Comparison of ENCODE assay signal across 12 cellular contexts in the genomic region with DNA sequence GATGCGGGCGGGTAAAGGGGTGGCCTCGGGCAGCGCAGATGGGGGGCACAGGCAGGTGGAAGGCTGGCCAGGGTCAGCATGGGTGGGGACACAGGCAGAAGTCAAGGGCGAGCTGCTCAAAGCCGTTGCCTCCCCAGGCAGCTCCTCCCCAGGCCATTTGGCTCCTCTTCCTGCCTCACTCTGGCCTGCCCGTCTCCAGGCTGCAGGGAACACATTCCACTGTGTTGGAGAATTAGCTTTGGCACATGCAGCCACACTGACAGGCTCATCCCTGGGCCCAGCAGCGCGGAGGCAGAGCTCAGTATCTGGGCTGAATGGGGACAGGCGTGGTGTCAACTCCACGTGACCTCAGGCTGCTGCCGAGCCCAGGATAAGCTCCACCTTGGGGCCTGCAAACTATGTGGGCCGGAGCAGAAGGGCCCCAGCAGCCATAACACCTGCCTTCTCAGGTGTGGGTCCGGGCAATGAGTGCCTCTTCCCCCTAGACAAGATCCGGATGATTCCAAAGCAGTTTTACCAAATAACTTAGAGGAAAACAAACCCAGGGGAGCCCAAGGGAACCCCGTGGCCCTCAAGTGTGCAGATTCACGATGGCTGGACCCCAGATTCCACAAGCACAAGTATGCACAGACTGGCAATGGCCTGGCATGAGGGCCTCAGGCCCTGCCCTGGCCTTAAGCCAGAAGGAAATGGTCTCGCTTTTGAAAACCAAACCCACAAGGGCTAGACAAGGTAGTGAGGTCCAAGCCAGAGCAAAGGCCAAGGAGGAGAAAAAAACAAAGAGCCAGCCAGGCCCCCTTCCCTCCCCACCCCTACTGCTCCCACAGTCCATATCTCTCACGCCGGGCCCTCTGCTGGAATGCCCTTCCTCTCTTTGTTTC. TPM values are rescaled to one million over a fixed set of nuclear protein-coding genes. Genes with fewer than 3 reads are reported as not detected.
DNase-seq lines count a peak whose midpoint lies in the region; ATAC-seq and TF ChIP-seq lines count a peak whose summit lies in the region.
"Had no signal": no experiment of that assay in that cellular context is flagged by ENCODE, and none has a peak within 500 bp of the region (broad histone marks: within the 10 kb centered on the region; RNA-seq: fewer than 3 reads in every experiment).

No MANE protein-coding gene starts in this region.

- H3K4me3 ChIP-seq in adrenal gland = no peak overlapping the region
- no peak overlapping the region for H3K4me3 ChIP-seq in trophoblast cell (ENCODE audit: low read depth, low read length)
- H3K4me3 ChIP-seq: GM12878 had no signal

- DNase-seq in AG20443 (ENCODE audit: low spot score) (peak; percentile 86), adrenal gland (peak; percentile 67 to 95 (median 91)), iPS-NIHi7 (ENCODE audit: extremely low spot score) (peak; percentile 36), trophoblast cell (peak; percentile 37 to 49), NCI-H2171 (lab: John Stamatoyannopoulos, UW) (no peak), NCI-H2227 (lab: John Stamatoyannopoulos, UW; ENCODE audit: unreplicated experiment) (no peak), occipital lobe (lab: John Stamatoyannopoulos, UW) (no peak)
- DNase-seq: activated naive CD4-positive, alpha-beta T cell treated with Interleukin-2 at 50 U/mL for 16 hours; BE2C; NCI-H446 treated with DMSO at 0.1 percent for 48 hours had no signal

- no peak overlapping the region for H3K4me2 ChIP-seq in trophoblast cell (ENCODE audit: low read length)

- no peak overlapping the region for H4K8ac ChIP-seq in trophoblast cell (ENCODE audit: low read depth, low read length)

- H3K4me1 ChIP-seq in adrenal gland (replicated peaks in 1 of 2) (peaks cover 24 to 69% of the 10 kb centered on the region in 2 donors), trophoblast cell (ENCODE audit: control insufficient read depth in 1 of 2, insufficient read depth in 2 of 2, low read length in 2 of 2) (peaks cover 41 to 51% of the 10 kb centered on the region in 2 experiments)
- H3K4me1 ChIP-seq: BE2C had no signal

- H3K36me3 ChIP-seq in adrenal gland (replicated peaks in 1 of 2) (peaks cover 0 to 15% of the 10 kb centered on the region in 2 donors), trophoblast cell (ENCODE audit: control insufficient read depth in 1 of 2, insufficient read depth in 2 of 2, low read length in 2 of 2) (peaks cover 41 to 49% of the 10 kb centered on the region in 2 experiments)
- H3K36me3 ChIP-seq: BE2C had no signal

- no peak overlapping the region for H2AK5ac ChIP-seq in trophoblast cell (ENCODE audit: low read length)

- H3K27me3 ChIP-seq in adrenal gland = no peaks in the 10 kb centered on the region
- no peaks in the 10 kb centered on the region for H3K27me3 ChIP-seq in trophoblast cell (ENCODE audit: insufficient read depth, low read length)
- H3K27me3 ChIP-seq: BE2C had no signal

- peaks cover 40% of the 10 kb centered on the region for H3K79me1 ChIP-seq in trophoblast cell (ENCODE audit: low read length)

- no peak for ATAC-seq in HG03571 (IDR thresholded peaks at IDR 0.05; ENCODE audit: unreplicated experiment)
- ATAC-seq: GM12878 had no signal

- H2BK5ac ChIP-seq in trophoblast cell (ENCODE audit: low read depth, low read length, poor library complexity) = peak overlapping the region; percentile 35

- peak overlapping the region; percentile 6 for H3K18ac ChIP-seq in trophoblast cell (ENCODE audit: low read length)

- peak overlapping the region; percentile 46 for H4K91ac ChIP-seq in trophoblast cell (ENCODE audit: low read depth, low read length)

- peak overlapping the region; percentile 4 for H2BK120ac ChIP-seq in trophoblast cell (ENCODE audit: insufficient read depth, low read length, poor library complexity)

- H3K9me3 ChIP-seq in adrenal gland (replicated peaks in 1 of 3) (no peaks in the 10 kb centered on the region), trophoblast cell (ENCODE audit: insufficient read depth, low read depth, low read length) (no peaks in the 10 kb centered on the region)
- H3K9me3 ChIP-seq: BE2C had no signal

- peak overlapping the region; percentile 29 to 93 (median 72) for H3K27ac ChIP-seq in adrenal gland
- peak overlapping the region; percentile 29 for H3K27ac ChIP-seq in trophoblast cell (ENCODE audit: low read depth, low read length)

- peak in 1 of 2 donors; percentile 24 for TF ChIP-seq POLR2A in adrenal gland (IDR thresholded peaks at IDR 0.05)

- H3K4ac ChIP-seq in trophoblast cell (ENCODE audit: low read depth, low read length) = no peak overlapping the region

- H3K9ac ChIP-seq in trophoblast cell (ENCODE audit: low read length) = no peak overlapping the region

- H4K12ac ChIP-seq in trophoblast cell (ENCODE audit: low read depth, low read length) = no peak overlapping the region

- H3K14ac ChIP-seq in trophoblast cell (ENCODE audit: low read length) = peak overlapping the region; percentile 15

- intact Hi-C loops in adrenal gland (cut with DNase I) = no loop called here

- no peak overlapping the region for H2AFZ ChIP-seq in trophoblast cell (ENCODE audit: insufficient read depth, low read length, poor library complexity)

- no peak overlapping the region for H3K23ac ChIP-seq in trophoblast cell (ENCODE audit: low read length)

- peaks cover 4% of the 10 kb centered on the region for H3K79me2 ChIP-seq in trophoblast cell (ENCODE audit: control insufficient read depth, insufficient read depth, low read length, poor library complexity)

- no peak for TF ChIP-seq CTCF in adrenal gland (IDR thresholded peaks at IDR 0.05)

- H2BK12ac ChIP-seq in trophoblast cell (ENCODE audit: low read length) = peak overlapping the region; percentile 47

- 36 to 49% (median 39%) methylated on average over 14 to 20 of the region's 20 CpGs for WGBS in adrenal gland, 4 donors
- no CpG with 5 or more reads among the region's 20 CpGs for WGBS in trophoblast cell (ENCODE audit: extremely low coverage, insufficient coverage, insufficient read length)

RNA-seq across cellular contexts. Expression of gene HSPG2, which starts 40.2 kb away (rescaled TPM):
- total RNA-seq in adrenal gland = 100 to 1,000 TPM; 232 to 558 (median 316) TPM
- polyA plus RNA-seq in adrenal gland = 100 to 1,000 TPM in 2 of 3 donors, 10 to 100 TPM in 1; 38.7 to 394 (median 156) TPM
- polyA plus RNA-seq in trophoblast cell (2013) = 97.2 and 106 TPM in 2 replicates
- total RNA-seq in occipital lobe = 3.7 TPM

Comparison
In these comparisons a context has a peak if more than half of its experiments do, and no peak if none do; other contexts are left out.
1. DNase-seq: peak in AG20443 (single experiment), adrenal gland (7 of 7), iPS-NIHi7 (single experiment) and trophoblast cell (2 of 2); none in NCI-H2171 (single experiment), NCI-H2227 (single experiment) and occipital lobe (single experiment).
2. RNA of gene HSPG2, which starts 40.2 kb away (total RNA-seq): 232 to 558 TPM in adrenal gland; 3.7 TPM in occipital lobe (single experiment); every median in the first group is over 10 times any median in the second.